In genomic region chr1:203153051-203153988, GRCh38 we compare ENCODE assay signal across 11 cellular contexts. TPM values are rescaled to one million over a fixed set of nuclear protein-coding genes. Genes with fewer than 3 reads are reported as not detected.
DNase-seq lines count a peak whose midpoint lies in the region; ATAC-seq and TF ChIP-seq lines count a peak whose summit lies in the region.
"Had no signal": no experiment of that assay in that cellular context is flagged by ENCODE, and none has a peak within 500 bp of the region (broad histone marks: within the 10 kb centered on the region; RNA-seq: fewer than 3 reads in every experiment).

No MANE protein-coding gene starts in this region.

- no peak for TF ChIP-seq CTCF in VCaP (conservative IDR thresholded peaks at IDR 0.05)
- no peak for TF ChIP-seq CTCF in activated CD8-positive, alpha-beta T cell treated with anti-CD3 and anti-CD28 coated beads for 36 hours (IDR thresholded peaks at IDR 0.05)

- DNase-seq in NCI-H2107 treated with DMSO at 0.1 percent for 48 hours (lab: John Stamatoyannopoulos, UW; ENCODE audit: unreplicated experiment): peak; percentile 30
- no peak for DNase-seq in NCI-H2107 (lab: John Stamatoyannopoulos, UW)
- DNase-seq in kidney glomerular epithelial cell (lab: John Stamatoyannopoulos, UW): peak; percentile 86
- DNase-seq in AG08395 (ENCODE audit: low spot score): no peak
- DNase-seq in activated CD8-positive, alpha-beta T cell treated with anti-CD3 and anti-CD28 coated beads for 36 hours: no peak
- no peak for DNase-seq in T-helper 2 cell treated with Interferon-gamma antibody and Interleukin-4, amounts not matched to agents 5 μg/mL and 100 μg/mL, for 36 hours (ENCODE audit: low spot score)
- DNase-seq: activated CD8-positive, alpha-beta memory T cell treated with anti-CD3 and anti-CD28 coated beads, Interleukin-2, amount 50 U/mL, for 48 hours; T-helper 9 cell had no signal

- no peak for ATAC-seq in activated CD8-positive, alpha-beta T cell treated with anti-CD3 and anti-CD28 coated beads for 36 hours

- intact Hi-C loops in activated CD8-positive, alpha-beta T cell treated with anti-CD3 and anti-CD28 coated beads for 36 hours (cut with micrococcal nuclease): no loop called here

- no peak overlapping the region for H3K4me3 Mint-ChIP-seq in activated CD8-positive, alpha-beta T cell treated with anti-CD3 and anti-CD28 coated beads for 36 hours
- no peak overlapping the region for H3K4me3 Mint-ChIP-seq in T-helper 2 cell treated with Interferon-gamma antibody and Interleukin-4, amounts not matched to agents 5 μg/mL and 100 μg/mL, for 36 hours

- no peaks in the 10 kb centered on the region for H3K4me1 Mint-ChIP-seq in activated CD8-positive, alpha-beta T cell treated with anti-CD3 and anti-CD28 coated beads for 36 hours (ENCODE audit: low read depth)
- H3K4me1 Mint-ChIP-seq in T-helper 2 cell treated with Interferon-gamma antibody and Interleukin-4, amounts not matched to agents 5 μg/mL and 100 μg/mL, for 36 hours (ENCODE audit: low read depth): no peaks in the 10 kb centered on the region

- POLR2A ChIA-PET in activated CD8-positive, alpha-beta T cell treated with anti-CD3 and anti-CD28 coated beads for 36 hours (lab: Charles Lee): no interaction called here

- no peaks in the 10 kb centered on the region for H3K36me3 Mint-ChIP-seq in activated CD8-positive, alpha-beta T cell treated with anti-CD3 and anti-CD28 coated beads for 36 hours (ENCODE audit: low read depth)
- H3K36me3 Mint-ChIP-seq in T-helper 2 cell treated with Interferon-gamma antibody and Interleukin-4, amounts not matched to agents 5 μg/mL and 100 μg/mL, for 36 hours (ENCODE audit: low read depth): no peaks in the 10 kb centered on the region

- H3K9me3 Mint-ChIP-seq in activated CD8-positive, alpha-beta T cell treated with anti-CD3 and anti-CD28 coated beads for 36 hours: no peaks in the 10 kb centered on the region
- no peaks in the 10 kb centered on the region for H3K9me3 Mint-ChIP-seq in T-helper 2 cell treated with Interferon-gamma antibody and Interleukin-4, amounts not matched to agents 5 μg/mL and 100 μg/mL, for 36 hours

- H3K27ac ChIP-seq in VCaP (peak overlapping the region; percentile 57), temporal lobe (ENCODE audit: low read depth, low read length) (peak overlapping the region; percentile 82)

- CTCF ChIA-PET in activated CD8-positive, alpha-beta T cell treated with anti-CD3 and anti-CD28 coated beads for 36 hours (lab: Charles Lee): interaction anchor here (1.0 kb wide), 1 partner anchor 114 kb away, joined by 4 read pairs; no protein-coding TSS in a partner anchor

- H3K27me3 Mint-ChIP-seq in activated CD8-positive, alpha-beta T cell treated with anti-CD3 and anti-CD28 coated beads for 36 hours: peaks cover 2% of the 10 kb centered on the region
- peaks cover 7% of the 10 kb centered on the region for H3K27me3 Mint-ChIP-seq in T-helper 2 cell treated with Interferon-gamma antibody and Interleukin-4, amounts not matched to agents 5 μg/mL and 100 μg/mL, for 36 hours (ENCODE audit: low read depth)

- no peak overlapping the region for H3K27ac Mint-ChIP-seq in activated CD8-positive, alpha-beta T cell treated with anti-CD3 and anti-CD28 coated beads for 36 hours
- H3K27ac Mint-ChIP-seq in T-helper 2 cell treated with Interferon-gamma antibody and Interleukin-4, amounts not matched to agents 5 μg/mL and 100 μg/mL, for 36 hours: no peak overlapping the region

RNA-seq across cellular contexts. Expression of gene MYBPH, which starts 22.3 kb away (rescaled TPM):
- not detected for total RNA-seq in temporal lobe
- total RNA-seq in activated CD8-positive, alpha-beta T cell treated with anti-CD3 and anti-CD28 coated beads for 36 hours: not detected
- total RNA-seq: lower leg skin had no signal

RNA-seq across cellular contexts. Expression of gene ADORA1, which starts 25.8 kb away (rescaled TPM):
- 9.1 TPM for total RNA-seq in temporal lobe
- not detected for total RNA-seq in activated CD8-positive, alpha-beta T cell treated with anti-CD3 and anti-CD28 coated beads for 36 hours

RNA-seq across cellular contexts. Expression of gene CHI3L1, which starts 33.2 kb away (rescaled TPM):
- 0.74 TPM for total RNA-seq in temporal lobe
- not detected for total RNA-seq in activated CD8-positive, alpha-beta T cell treated with anti-CD3 and anti-CD28 coated beads for 36 hours

Comparison
In these comparisons a context has a peak if more than half of its experiments do, and no peak if none do; other contexts are left out.
1. DNase-seq: peak in NCI-H2107 treated with DMSO at 0.1 percent for 48 hours (single experiment) and kidney glomerular epithelial cell (single experiment); none in NCI-H2107 (single experiment), AG08395 (single experiment), activated CD8-positive, alpha-beta T cell treated with anti-CD3 and anti-CD28 coated beads for 36 hours (single experiment) and T-helper 2 cell treated with Interferon-gamma antibody and Interleukin-4, amounts not matched to agents 5 μg/mL and 100 μg/mL, for 36 hours (single experiment).
2. RNA of gene ADORA1, which starts 25.8 kb away (total RNA-seq): 9.1 TPM in temporal lobe (single experiment); not detected in activated CD8-positive, alpha-beta T cell treated with anti-CD3 and anti-CD28 coated beads for 36 hours; every median in the first group is over 10 times any median in the second.